ENCODE assay signal across 11 cellular contexts in the genomic region with DNA sequence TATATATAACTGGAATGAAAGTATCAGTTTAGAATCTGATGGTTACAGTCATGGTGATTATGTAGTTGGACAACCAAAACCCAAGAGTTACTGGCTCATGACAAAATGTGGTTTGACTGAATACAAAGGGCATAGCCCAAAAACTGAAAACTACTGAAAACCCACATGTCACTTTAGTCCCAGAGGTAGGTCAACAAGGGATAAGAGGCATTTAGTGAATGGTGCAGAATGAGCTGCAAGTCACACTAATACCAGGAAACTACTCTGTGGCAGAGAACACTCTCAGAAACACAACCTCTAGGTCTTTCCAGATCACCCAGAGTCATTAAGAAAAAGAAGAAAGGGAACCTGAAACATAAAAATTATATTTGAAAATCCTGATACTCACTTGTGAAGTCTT.
DNase-seq lines count a peak whose midpoint lies in the region; ATAC-seq lines count a peak whose summit lies in the region.
"Had no signal": no experiment of that assay in that cellular context is flagged by ENCODE, and none has a peak within 500 bp of the region (broad histone marks: within the 10 kb centered on the region; RNA-seq: fewer than 3 reads in every experiment).

No MANE protein-coding gene starts in this region.

- DNase-seq in DMS153 (lab: John Stamatoyannopoulos, UW) (peak; percentile 36), DMS153 treated with DMSO at 0.1 percent for 48 hours (lab: John Stamatoyannopoulos, UW; ENCODE audit: unreplicated experiment) (no peak), renal cortical epithelial cell (ENCODE audit: low read depth) (peak; percentile 18), A172 (ENCODE audit: low spot score) (no peak), superior temporal gyrus (ENCODE audit: extremely low spot score) (no peak), NCI-H2107 (lab: John Stamatoyannopoulos, UW) (no peak)
- DNase-seq: activated B cell treated with CpG ODN at 0.5 μM for 24 hours; PC-9; stimulated activated CD4-positive, alpha-beta T cell treated with anti-CD3 and anti-CD28 coated beads, Interleukin-1b, Interleukin-23, amount 100 ng/mL, for 48 hours had no signal

- peak; percentile 90 for ATAC-seq in GM21528 (IDR thresholded peaks at IDR 0.05; ENCODE audit: low FRiP score, unreplicated experiment)
- peak; percentile 90 for ATAC-seq in HG03108 (IDR thresholded peaks at IDR 0.05; ENCODE audit: unreplicated experiment)

Comparison
In these comparisons a context has a peak if more than half of its experiments do, and no peak if none do; other contexts are left out.
1. DNase-seq: peak in DMS153 (single experiment) and renal cortical epithelial cell (single experiment); none in DMS153 treated with DMSO at 0.1 percent for 48 hours (single experiment), A172 (single experiment), superior temporal gyrus (single experiment) and NCI-H2107 (single experiment).